Comparison of ENCODE assay signal across 20 cellular contexts in the genomic region with DNA sequence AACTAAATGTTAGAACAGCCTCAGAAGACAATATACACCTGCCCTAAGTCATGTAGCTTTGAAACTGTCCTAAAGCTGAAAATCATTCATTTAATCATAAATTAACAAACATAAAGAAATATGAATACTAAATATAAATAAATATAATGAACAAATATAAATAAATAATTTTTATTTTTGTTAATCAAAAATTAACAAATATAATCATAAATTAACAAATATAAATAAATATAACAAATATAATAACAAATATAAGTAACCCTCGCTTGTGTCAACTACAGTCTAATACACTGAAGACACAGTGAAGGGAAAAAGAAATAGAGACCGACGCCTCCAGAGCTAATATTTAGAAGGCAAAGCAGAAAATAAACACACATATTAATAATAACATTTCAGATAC.
DNase-seq lines count a peak whose midpoint lies in the region; ATAC-seq, FAIRE-seq and TF ChIP-seq lines count a peak whose summit lies in the region.
"Had no signal": no experiment of that assay in that cellular context is flagged by ENCODE, and none has a peak within 500 bp of the region (broad histone marks: within the 10 kb centered on the region; RNA-seq: fewer than 3 reads in every experiment).

No MANE protein-coding gene starts in this region.

- POLR2A ChIA-PET in WTC11 (lab: Charles Lee): no interaction called here
- POLR2A ChIA-PET in CD4-positive, alpha-beta memory T cell (lab: Charles Lee; ENCODE audit: partially characterized antibody): no interaction called here

- FAIRE-seq in G401.6 (lab: Jason Lieb, UNC) (peak; percentile 78), frontal cortex (lab: Jason Lieb, UNC) (peak; percentile 98), small intestine (lab: Jason Lieb, UNC) (peak; percentile 91)
- FAIRE-seq: GM12878, GM19239, H1 had no signal

- H3K4me3 Mint-ChIP-seq in WTC11: no peak overlapping the region
- no peak overlapping the region for H3K4me3 Mint-ChIP-seq in activated T-cell treated with anti-CD3 and anti-CD28 coated beads, Interleukin-2, amount 50 U/mL, for 4 hours
- no peak overlapping the region for H3K4me3 Mint-ChIP-seq in CD4-positive, alpha-beta memory T cell
- H3K4me3 Mint-ChIP-seq: CD8-positive, alpha-beta T cell had no signal

- H3K27ac Mint-ChIP-seq in WTC11: no peak overlapping the region
- no peak overlapping the region for H3K27ac Mint-ChIP-seq in CD4-positive, alpha-beta memory T cell
- H3K27ac Mint-ChIP-seq: CD8-positive, alpha-beta T cell had no signal

- no peaks in the 10 kb centered on the region for H3K9me3 Mint-ChIP-seq in WTC11
- H3K9me3 Mint-ChIP-seq in activated T-cell treated with anti-CD3 and anti-CD28 coated beads, Interleukin-2, amount 50 U/mL, for 4 hours: peaks cover 4% of the 10 kb centered on the region
- no peaks in the 10 kb centered on the region for H3K9me3 Mint-ChIP-seq in CD4-positive, alpha-beta memory T cell
- H3K9me3 Mint-ChIP-seq: CD8-positive, alpha-beta T cell had no signal

- H3K27ac ChIP-seq in small intestine (ENCODE audit: low read depth in 1 of 2, low read length in 1 of 2): no peak overlapping the region
- no peak overlapping the region for H3K27ac ChIP-seq in CD4-positive, alpha-beta memory T cell (ENCODE audit: low read depth, low read length)
- H3K27ac ChIP-seq: GM23248 had no signal

- no peaks in the 10 kb centered on the region for H3K4me1 Mint-ChIP-seq in WTC11
- H3K4me1 Mint-ChIP-seq in activated T-cell treated with anti-CD3 and anti-CD28 coated beads, Interleukin-2, amount 50 U/mL, for 4 hours (ENCODE audit: low read depth): no peaks in the 10 kb centered on the region
- H3K4me1 Mint-ChIP-seq in CD4-positive, alpha-beta memory T cell: no peaks in the 10 kb centered on the region

- no peaks in the 10 kb centered on the region for H3K4me1 ChIP-seq in small intestine (ENCODE audit: control insufficient read depth in 2 of 2, insufficient read depth in 1 of 2, low read depth in 1 of 2, low read length in 1 of 2)
- H3K4me1 ChIP-seq in CD4-positive, alpha-beta memory T cell (ENCODE audit: insufficient read depth, low read length): no peaks in the 10 kb centered on the region
- H3K4me1 ChIP-seq: Caco-2 had no signal

- ATAC-seq in WTC11 (no peak), HG03432 (IDR thresholded peaks at IDR 0.05; ENCODE audit: unreplicated experiment) (no peak)
- ATAC-seq in activated T-cell treated with anti-CD3 and anti-CD28 coated beads, Interleukin-2, amount 50 U/mL, for 4 hours: no peak
- ATAC-seq: CD8-positive, alpha-beta T cell; GM12878 had no signal

- no peaks in the 10 kb centered on the region for H3K27me3 Mint-ChIP-seq in WTC11 (ENCODE audit: low read depth)
- no peaks in the 10 kb centered on the region for H3K27me3 Mint-ChIP-seq in activated T-cell treated with anti-CD3 and anti-CD28 coated beads, Interleukin-2, amount 50 U/mL, for 4 hours (ENCODE audit: low read depth)
- H3K27me3 Mint-ChIP-seq in CD4-positive, alpha-beta memory T cell: no peaks in the 10 kb centered on the region

- intact Hi-C loops in CD4-positive, alpha-beta memory T cell (cut with micrococcal nuclease): no loop called here

- H3K27me3 ChIP-seq in small intestine (ENCODE audit: control insufficient read depth in 2 of 2, insufficient read depth in 2 of 2, low read length in 2 of 2): no peaks in the 10 kb centered on the region
- H3K27me3 ChIP-seq in CD4-positive, alpha-beta memory T cell (ENCODE audit: insufficient read depth, low read length): no peaks in the 10 kb centered on the region

- TF ChIP-seq CTCF in WTC11 (IDR thresholded peaks at IDR 0.05): no peak

- DNase-seq in WTC11 (ENCODE audit: low spot score) (no peak), frontal cortex (ENCODE audit: low spot score in 2 of 2) (no peak), small intestine (no peak)
- no peak for DNase-seq in activated T-cell treated with anti-CD3 and anti-CD28 coated beads, Interleukin-2, amount 50 U/mL, for 4 hours
- no peak for DNase-seq in CD4-positive, alpha-beta memory T cell
- DNase-seq: 8988T; C1 segment of cervical spinal cord; Caco-2; CD8-positive, alpha-beta T cell; DMS153; DND-41; GDM1; GM23248; H7; HCEC 1CT had no signal

- H3K36me3 ChIP-seq in small intestine (ENCODE audit: control insufficient read depth in 2 of 2, insufficient read depth in 2 of 2, low read length in 2 of 2): no peaks in the 10 kb centered on the region
- no peaks in the 10 kb centered on the region for H3K36me3 ChIP-seq in CD4-positive, alpha-beta memory T cell (ENCODE audit: insufficient read depth, low read length)

- no peaks in the 10 kb centered on the region for H3K9me3 ChIP-seq in small intestine (ENCODE audit: control insufficient read depth, low read depth)
- H3K9me3 ChIP-seq in CD4-positive, alpha-beta memory T cell (ENCODE audit: control insufficient read depth in 1 of 2, low read length in 2 of 2): no peaks in the 10 kb centered on the region
- H3K9me3 ChIP-seq: Caco-2 had no signal

- CTCF ChIA-PET in WTC11 (lab: Charles Lee): no interaction called here
- CTCF ChIA-PET in CD4-positive, alpha-beta memory T cell (lab: Charles Lee; ENCODE audit: partially characterized antibody): no interaction called here

- H3K4me3 ChIP-seq in small intestine (ENCODE audit: low read depth in 1 of 2, low read length in 2 of 2): no peak overlapping the region
- H3K4me3 ChIP-seq in CD4-positive, alpha-beta memory T cell (ENCODE audit: low read length in 2 of 2): no peak overlapping the region
- H3K4me3 ChIP-seq: GM12878, GM23248 had no signal

- no peaks in the 10 kb centered on the region for H3K36me3 Mint-ChIP-seq in WTC11
- no peaks in the 10 kb centered on the region for H3K36me3 Mint-ChIP-seq in activated T-cell treated with anti-CD3 and anti-CD28 coated beads, Interleukin-2, amount 50 U/mL, for 4 hours (ENCODE audit: insufficient read depth)
- no peaks in the 10 kb centered on the region for H3K36me3 Mint-ChIP-seq in CD4-positive, alpha-beta memory T cell
- H3K36me3 Mint-ChIP-seq: CD8-positive, alpha-beta T cell had no signal

- WGBS in small intestine, 3 donors: 87 to 93% (median 92%) methylated on average over 3 of the region's 3 CpGs

TF ChIP-seq in WTC11, 78 proteins besides CTCF, POLR2A, EP300 and RAD21:
- TF ChIP-seq HMGA2 (CRISPR knock-in tag; IDR thresholded peaks at IDR 0.05) (peak; percentile 98), NFE2L1 (CRISPR knock-in tag; IDR thresholded peaks at IDR 0.05) (no peak)
